Comparison of ENCODE assay signal across 13 cellular contexts in genomic region chr1:91829293-91830153, GRCh38. TPM values are rescaled to one million over a fixed set of nuclear protein-coding genes. Genes with fewer than 3 reads are reported as not detected.
DNase-seq lines count a peak whose midpoint lies in the region; ATAC-seq and TF ChIP-seq lines count a peak whose summit lies in the region.
"Had no signal": no experiment of that assay in that cellular context is flagged by ENCODE, and none has a peak within 500 bp of the region (broad histone marks: within the 10 kb centered on the region; RNA-seq: fewer than 3 reads in every experiment).

No MANE protein-coding gene starts in this region.

- H3K9me3 ChIP-seq in mammary epithelial cell (replicated peaks; ENCODE audit: insufficient read depth, low read length) (no peaks in the 10 kb centered on the region), muscle layer of colon (ENCODE audit: low read length) (no peaks in the 10 kb centered on the region), tibial nerve (no peaks in the 10 kb centered on the region)
- H3K9me3 ChIP-seq in CD8-positive, alpha-beta T cell (ENCODE audit: low read length), result no peaks in the 10 kb centered on the region

- H3K4me3 ChIP-seq in mammary epithelial cell (replicated peaks in 1 of 3; ENCODE audit: insufficient read depth in 1 of 3, low read depth in 2 of 3, low read length in 3 of 3) (no peak overlapping the region), muscle layer of colon (ENCODE audit: low read depth in 1 of 2, low read length in 2 of 2) (peak overlapping the region in 1 of 2 donors; percentile 39), tibial nerve (no peak overlapping the region)
- H3K4me3 ChIP-seq in CD8-positive, alpha-beta T cell (ENCODE audit: low read depth, low read length), result no peak overlapping the region

- no peak overlapping the region for H2AFZ ChIP-seq in mammary epithelial cell (ENCODE audit: low read depth, low read length)

- POLR2A ChIA-PET in MCF 10A (lab: Yijun Ruan, JAX), result interaction anchor here (0.5 to 3.1 kb wide), 5 partner anchors 16 to 763 kb away, joined by 3 to 30 read pairs (median 3); no protein-coding TSS in a partner anchor
- POLR2A ChIA-PET in CD8-positive, alpha-beta T cell (lab: Charles Lee), result no interaction called here

- peaks cover 26% of the 10 kb centered on the region for H3K36me3 Mint-ChIP-seq in MCF 10A (ENCODE audit: insufficient read depth, unreplicated experiment)
- peaks cover 1% of the 10 kb centered on the region for H3K36me3 Mint-ChIP-seq in CD8-positive, alpha-beta T cell

- peaks cover 38% of the 10 kb centered on the region for H3K27me3 ChIP-seq in mammary epithelial cell (ENCODE audit: insufficient read depth, low read length)
- no peaks in the 10 kb centered on the region for H3K27me3 ChIP-seq in muscle layer of colon (ENCODE audit: control insufficient read depth in 1 of 2, insufficient read depth in 2 of 2, low read length in 2 of 2)
- no peaks in the 10 kb centered on the region for H3K27me3 ChIP-seq in tibial nerve
- H3K27me3 ChIP-seq in CD8-positive, alpha-beta T cell (ENCODE audit: insufficient read depth, low read length), result no peaks in the 10 kb centered on the region

- no peak for ATAC-seq in CD8-positive, alpha-beta T cell
- ATAC-seq: stimulated activated naive CD8-positive, alpha-beta T cell treated with anti-CD3 and anti-CD28 coated beads, Interleukin-15, amount 100 ng/mL, for 72 hours had no signal

- H3K4me2 ChIP-seq in mammary epithelial cell (ENCODE audit: insufficient read depth, low read depth, low read length), result no peak overlapping the region

- H3K9ac ChIP-seq in mammary epithelial cell (ENCODE audit: insufficient read depth, low read length) (no peak overlapping the region), muscle layer of colon (ENCODE audit: low read length) (no peak overlapping the region)

- H3K4me1 Mint-ChIP-seq in MCF 10A (ENCODE audit: insufficient read depth, unreplicated experiment), result peaks cover 30% of the 10 kb centered on the region
- H3K4me1 Mint-ChIP-seq in CD8-positive, alpha-beta T cell (ENCODE audit: low read depth), result peaks cover 29% of the 10 kb centered on the region

- no peaks in the 10 kb centered on the region for H3K4me1 ChIP-seq in mammary epithelial cell (ENCODE audit: insufficient read depth, low read length)
- H3K4me1 ChIP-seq in muscle layer of colon (ENCODE audit: insufficient read depth, low read length), result peaks cover 73% of the 10 kb centered on the region
- H3K4me1 ChIP-seq in tibial nerve, result peaks cover 0 to 64% (median 32%) of the 10 kb centered on the region in 4 donors
- H3K4me1 ChIP-seq in CD8-positive, alpha-beta T cell (ENCODE audit: insufficient read depth, low read length), result peaks cover 18% of the 10 kb centered on the region

- intact Hi-C loops in MCF 10A (cut with micrococcal nuclease) (no loop called here), mammary epithelial cell (cut with micrococcal nuclease) (no loop called here)
- intact Hi-C loops in CD8-positive, alpha-beta T cell (cut with DNase I, micrococcal nuclease), result no loop called here

- dilution Hi-C loops in mammary epithelial cell (cut with HindIII; ENCODE audit: low sequenced_read_pairs), result no loop called here

- DNase-seq in MCF 10A (ENCODE audit: unreplicated experiment), result no peak
- DNase-seq in mammary epithelial cell, result no peak
- no peak for DNase-seq in caudate nucleus (lab: John Stamatoyannopoulos, UW)
- no peak for DNase-seq in tibial nerve (ENCODE audit: low spot score in 2 of 2)
- no peak for DNase-seq in CD8-positive, alpha-beta T cell
- no peak for DNase-seq in GM13976 (ENCODE audit: low spot score)
- no peak for DNase-seq in HK-2 (ENCODE audit: unreplicated experiment)
- DNase-seq: 8988T; NCI-H1694 treated with DMSO at 0.1 percent for 48 hours; NCI-H524 treated with DMSO at 0.1 percent for 48 hours; OCI-M1; stimulated activated naive CD8-positive, alpha-beta T cell treated with anti-CD3 and anti-CD28 coated beads, Interleukin-15, amount 100 ng/mL, for 72 hours had no signal

- H3K36me3 ChIP-seq in mammary epithelial cell (ENCODE audit: insufficient read depth, low read length) (no peaks in the 10 kb centered on the region), muscle layer of colon (ENCODE audit: insufficient read depth, low read length) (no peaks in the 10 kb centered on the region), tibial nerve (no peaks in the 10 kb centered on the region)
- H3K36me3 ChIP-seq in CD8-positive, alpha-beta T cell (ENCODE audit: insufficient read depth, low read length), result no peaks in the 10 kb centered on the region

- no peaks in the 10 kb centered on the region for H3K27me3 Mint-ChIP-seq in MCF 10A (ENCODE audit: insufficient read depth, unreplicated experiment)
- no peaks in the 10 kb centered on the region for H3K27me3 Mint-ChIP-seq in CD8-positive, alpha-beta T cell (ENCODE audit: low read depth)
- H3K27me3 Mint-ChIP-seq: stimulated activated naive CD8-positive, alpha-beta T cell treated with anti-CD3 and anti-CD28 coated beads, Interleukin-15, amount 100 ng/mL, for 72 hours had no signal

- H3K27ac ChIP-seq in mammary epithelial cell (ENCODE audit: insufficient read depth, low read depth, low read length), result no peak overlapping the region
- H3K27ac ChIP-seq in caudate nucleus (ENCODE audit: low read depth, low read length), result peak overlapping the region; percentile 36
- H3K27ac ChIP-seq in muscle layer of colon (ENCODE audit: low read depth, low read length), result peak overlapping the region; percentile 0
- H3K27ac ChIP-seq in tibial nerve, result peak overlapping the region in 3 of 4 donors; percentile 14 to 51 (median 30)
- no peak overlapping the region for H3K27ac ChIP-seq in CD8-positive, alpha-beta T cell (ENCODE audit: low read depth, low read length)

- H3K4me3 Mint-ChIP-seq in MCF 10A (ENCODE audit: unreplicated experiment), result no peak overlapping the region
- H3K4me3 Mint-ChIP-seq in CD8-positive, alpha-beta T cell, result no peak overlapping the region
- H3K4me3 Mint-ChIP-seq: stimulated activated naive CD8-positive, alpha-beta T cell treated with anti-CD3 and anti-CD28 coated beads, Interleukin-15, amount 100 ng/mL, for 72 hours had no signal

- in situ Hi-C loops in mammary epithelial cell (cut with MboI; ENCODE audit: low sequenced_read_pairs in 2 of 2) (loop anchor here in 1 of 2 donors (10.0 kb wide), 1 partner anchor 45 kb away; no protein-coding TSS in a partner anchor), GM13976 (cut with MboI; ENCODE audit: low sequenced_read_pairs, unreplicated experiment) (no loop called here)

- no peak for TF ChIP-seq POLR2A in tibial nerve (IDR thresholded peaks at IDR 0.05)

- H4K20me1 ChIP-seq in mammary epithelial cell (ENCODE audit: insufficient read depth, low read length), result no peaks in the 10 kb centered on the region

- peak overlapping the region; percentile 87 for H3K27ac Mint-ChIP-seq in MCF 10A (ENCODE audit: low read depth, unreplicated experiment)
- no peak overlapping the region for H3K27ac Mint-ChIP-seq in CD8-positive, alpha-beta T cell

- TF ChIP-seq CTCF in MCF 10A (IDR thresholded peaks at IDR 0.05; ENCODE audit: unreplicated experiment), result no peak
- TF ChIP-seq CTCF in mammary epithelial cell (conservative IDR thresholded peaks at IDR 0.05 in 1 of 2, IDR thresholded peaks at IDR 0.05 in 1 of 2; ENCODE audit: extremely low read depth in 1 of 2, insufficient read depth in 1 of 2, low read depth in 1 of 2, low read length in 2 of 2), result no peak
- no peak for TF ChIP-seq CTCF in tibial nerve (IDR thresholded peaks at IDR 0.05)
- no peak for TF ChIP-seq CTCF in CD8-positive, alpha-beta T cell (IDR thresholded peaks at IDR 0.05)
- TF ChIP-seq CTCF in GM13976 (IDR thresholded peaks at IDR 0.05; ENCODE audit: borderline replicate concordance, control extremely low read depth, extremely low read depth, insufficient read depth, missing control alignments), result no peak

- no TSS peak for BruUV-seq in MCF 10A (replicated peaks; lab: Mats Ljungman, UMichigan)
- BruUV-seq in mammary epithelial cell (replicated peaks; lab: Mats Ljungman, UMichigan), result no TSS peak

- CTCF ChIA-PET in MCF 10A (lab: Yijun Ruan, JAX) (interaction anchor here (0.6 to 1.8 kb wide), 8 partner anchors 10 to 93 kb away, joined by 3 to 5 read pairs (median 4); no protein-coding TSS in a partner anchor), mammary epithelial cell (lab: Charles Lee; ENCODE audit: low non-redundant PET) (no interaction called here)
- CTCF ChIA-PET in CD8-positive, alpha-beta T cell (lab: Charles Lee), result no interaction called here

- TF ChIP-seq EP300 in tibial nerve (IDR thresholded peaks at IDR 0.05), result no peak

- H3K79me2 ChIP-seq in mammary epithelial cell (ENCODE audit: insufficient read depth, low read length), result no peaks in the 10 kb centered on the region

- 41% methylated on average over 4 of the region's 6 CpGs for WGBS in mammary epithelial cell (ENCODE audit: low coverage, missing lambda C conversion rate)
- 70 to 77% methylated on average over 6 of the region's 6 CpGs for WGBS in tibial nerve, 2 donors

- no peaks in the 10 kb centered on the region for H3K9me3 Mint-ChIP-seq in MCF 10A (ENCODE audit: unreplicated experiment)
- no peaks in the 10 kb centered on the region for H3K9me3 Mint-ChIP-seq in CD8-positive, alpha-beta T cell
- H3K9me3 Mint-ChIP-seq: stimulated activated naive CD8-positive, alpha-beta T cell treated with anti-CD3 and anti-CD28 coated beads, Interleukin-15, amount 100 ng/mL, for 72 hours had no signal

RNA-seq across cellular contexts. Expression of gene TGFBR3, which starts 56.4 kb away (rescaled TPM):
- total RNA-seq in MCF 10A (2022) (7.0 and 12.0 TPM in 2 replicates), mammary epithelial cell (under 1 TPM; 0.61 to 0.67 TPM), tibial nerve (100 to 1,000 TPM; 116 to 306 (median 171) TPM)
- 0.09 TPM for polyA plus RNA-seq in mammary epithelial cell
- polyA minus RNA-seq in mammary epithelial cell, result 0.05 TPM
- total RNA-seq in CD8-positive, alpha-beta T cell, result 10 to 100 TPM; 36.7 to 37.9 TPM

Comparison
In these comparisons a context has a peak if more than half of its experiments do, and no peak if none do; other contexts are left out.
1. H3K27ac ChIP-seq: peak in caudate nucleus (single experiment), muscle layer of colon (single experiment) and tibial nerve (3 of 4); none in mammary epithelial cell (single experiment) and CD8-positive, alpha-beta T cell (single experiment).